ENCODE assay signal across 30 cellular contexts in genomic region chr18:48116873-48117630, GRCh38.
"Had no signal": no experiment of that assay in that cellular context is flagged by ENCODE, and none has a peak within 500 bp of the region (broad histone marks: within the 10 kb centered on the region; RNA-seq: fewer than 3 reads in every experiment).

No MANE protein-coding gene starts in this region.

- H3K27ac Mint-ChIP-seq: activated CD4-positive, alpha-beta memory T cell treated with anti-CD3 and anti-CD28 coated beads, Interleukin-2, amount 10 ng/mL, durations not matched to agents 7 days and 5 days; activated CD4-positive, alpha-beta T cell treated with anti-CD3 and anti-CD28 coated beads for 36 hours; activated CD4-positive, alpha-beta T cell treated with anti-CD3 and anti-CD28 coated beads, Interleukin-2, amount 10 ng/mL, durations not matched to agents 7 days and 5 days; activated naive CD4-positive, alpha-beta T cell treated with anti-CD3 and anti-CD28 coated beads, Interleukin-2, amount 10 ng/mL, durations not matched to agents 7 days and 5 days; activated naive CD4-positive, alpha-beta T cell treated with anti-CD3 and anti-CD28 coated beads, Interleukin-2, amount 50 U/mL, for 72 hours; activated naive CD8-positive, alpha-beta T cell treated with anti-CD3 and anti-CD28 coated beads, Interleukin-2, amount 10 ng/mL, durations not matched to agents 7 days and 5 days; activated T-cell treated with anti-CD3 and anti-CD28 coated beads, Interleukin-2, amount 50 U/mL, for 24 hours; activated T-cell treated with anti-CD3 and anti-CD28 coated beads, Interleukin-2, amount 50 U/mL, for 72 hours; effector memory CD8-positive, alpha-beta T cell had no signal

- H3K36me3 ChIP-seq: ascending aorta, brain microvascular endothelial cell, esophagus muscularis mucosa, gastrocnemius medialis, heart left ventricle had no signal

- H3K27ac ChIP-seq: ascending aorta, brain microvascular endothelial cell, esophagus muscularis mucosa, foreskin keratinocyte, gastrocnemius medialis, heart left ventricle had no signal

- H3K4me1 Mint-ChIP-seq: activated CD4-positive, alpha-beta memory T cell treated with anti-CD3 and anti-CD28 coated beads, Interleukin-2, amount 10 ng/mL, durations not matched to agents 7 days and 5 days; activated CD4-positive, alpha-beta T cell treated with anti-CD3 and anti-CD28 coated beads for 36 hours; activated CD4-positive, alpha-beta T cell treated with anti-CD3 and anti-CD28 coated beads, Interleukin-2, amount 10 ng/mL, durations not matched to agents 7 days and 5 days; activated naive CD4-positive, alpha-beta T cell treated with anti-CD3 and anti-CD28 coated beads, Interleukin-2, amount 10 ng/mL, durations not matched to agents 7 days and 5 days; activated naive CD8-positive, alpha-beta T cell treated with anti-CD3 and anti-CD28 coated beads, Interleukin-2, amount 10 ng/mL, durations not matched to agents 7 days and 5 days had no signal

- H3K9me3 ChIP-seq: ascending aorta, esophagus muscularis mucosa, gastrocnemius medialis, heart left ventricle had no signal

- H3K4me3 ChIP-seq: ascending aorta, esophagus muscularis mucosa, gastrocnemius medialis, heart left ventricle had no signal

- H3K9me3 Mint-ChIP-seq: activated CD4-positive, alpha-beta memory T cell treated with anti-CD3 and anti-CD28 coated beads, Interleukin-2, amount 10 ng/mL, durations not matched to agents 7 days and 5 days; activated CD4-positive, alpha-beta T cell treated with anti-CD3 and anti-CD28 coated beads, Interleukin-2, amount 10 ng/mL, durations not matched to agents 7 days and 5 days; activated naive CD4-positive, alpha-beta T cell treated with anti-CD3 and anti-CD28 coated beads, Interleukin-2, amount 10 ng/mL, durations not matched to agents 7 days and 5 days; activated naive CD4-positive, alpha-beta T cell treated with anti-CD3 and anti-CD28 coated beads, Interleukin-2, amount 50 U/mL, for 72 hours; activated naive CD8-positive, alpha-beta T cell treated with anti-CD3 and anti-CD28 coated beads, Interleukin-2, amount 10 ng/mL, durations not matched to agents 7 days and 5 days; activated T-cell treated with anti-CD3 and anti-CD28 coated beads, Interleukin-2, amount 50 U/mL, for 24 hours; activated T-cell treated with anti-CD3 and anti-CD28 coated beads, Interleukin-2, amount 50 U/mL, for 72 hours; effector memory CD8-positive, alpha-beta T cell had no signal

- H3K4me3 Mint-ChIP-seq: activated CD4-positive, alpha-beta memory T cell treated with anti-CD3 and anti-CD28 coated beads, Interleukin-2, amount 10 ng/mL, durations not matched to agents 7 days and 5 days; activated CD4-positive, alpha-beta T cell treated with anti-CD3 and anti-CD28 coated beads for 36 hours; activated CD4-positive, alpha-beta T cell treated with anti-CD3 and anti-CD28 coated beads, Interleukin-2, amount 10 ng/mL, durations not matched to agents 7 days and 5 days; activated naive CD4-positive, alpha-beta T cell treated with anti-CD3 and anti-CD28 coated beads, Interleukin-2, amount 10 ng/mL, durations not matched to agents 7 days and 5 days; activated naive CD8-positive, alpha-beta T cell treated with anti-CD3 and anti-CD28 coated beads, Interleukin-2, amount 10 ng/mL, durations not matched to agents 7 days and 5 days; activated T-cell treated with anti-CD3 and anti-CD28 coated beads, Interleukin-2, amount 50 U/mL, for 24 hours; activated T-cell treated with anti-CD3 and anti-CD28 coated beads, Interleukin-2, amount 50 U/mL, for 72 hours; effector memory CD8-positive, alpha-beta T cell had no signal

- H3K36me3 Mint-ChIP-seq: activated naive CD4-positive, alpha-beta T cell treated with anti-CD3 and anti-CD28 coated beads, Interleukin-2, amount 10 ng/mL, durations not matched to agents 7 days and 5 days; activated naive CD4-positive, alpha-beta T cell treated with anti-CD3 and anti-CD28 coated beads, Interleukin-2, amount 50 U/mL, for 72 hours; activated naive CD8-positive, alpha-beta T cell treated with anti-CD3 and anti-CD28 coated beads, Interleukin-2, amount 10 ng/mL, durations not matched to agents 7 days and 5 days had no signal

- ATAC-seq: activated CD4-positive, alpha-beta T cell treated with anti-CD3 and anti-CD28 coated beads for 36 hours; activated naive CD4-positive, alpha-beta T cell treated with anti-CD3 and anti-CD28 coated beads, Interleukin-2, amount 50 U/mL, for 72 hours; activated T-cell treated with anti-CD3 and anti-CD28 coated beads, Interleukin-2, amount 50 U/mL, for 72 hours; effector memory CD8-positive, alpha-beta T cell; foreskin keratinocyte; gastrocnemius medialis; heart left ventricle had no signal

- DNase-seq: activated CD4-positive, alpha-beta memory T cell treated with anti-CD3 and anti-CD28 coated beads, Interleukin-2, amount 10 ng/mL, durations not matched to agents 7 days and 5 days; activated CD4-positive, alpha-beta T cell treated with anti-CD3 and anti-CD28 coated beads for 36 hours; activated CD4-positive, alpha-beta T cell treated with anti-CD3 and anti-CD28 coated beads, Interleukin-2, amount 10 ng/mL, durations not matched to agents 7 days and 5 days; activated CD4-positive, alpha-beta T cell treated with anti-CD3 and anti-CD28 coated beads, Interleukin-2, amount 50 U/mL, for 4 hours; activated CD4-positive, CD25-positive, alpha-beta regulatory T cell; activated CD4-positive, CD25-positive, alpha-beta regulatory T cell treated with anti-CD3 and anti-CD28 coated beads, Interleukin-2, amount 50 U/mL, for 72 hours; activated CD8-positive, alpha-beta memory T cell treated with anti-CD3 and anti-CD28 coated beads, Interleukin-2, amount 50 U/mL, for 48 hours; activated gamma-delta T cell; activated naive CD4-positive, alpha-beta T cell; activated naive CD4-positive, alpha-beta T cell treated with anti-CD3 and anti-CD28 coated beads, Interleukin-2, amount 10 ng/mL, durations not matched to agents 7 days and 5 days; activated naive CD8-positive, alpha-beta T cell treated with anti-CD3 and anti-CD28 coated beads, Interleukin-2, amount 10 ng/mL, durations not matched to agents 7 days and 5 days; activated T-cell treated with anti-CD3 and anti-CD28 coated beads for 4 hours; activated T-cell treated with anti-CD3 and anti-CD28 coated beads, Interleukin-2, amount 50 U/mL, for 24 hours; activated T-cell treated with anti-CD3 and anti-CD28 coated beads, Interleukin-2, amount 50 U/mL, for 72 hours; brain microvascular endothelial cell; caudate nucleus; cortex of kidney; dermis blood vessel endothelial cell; effector CD4-positive, alpha-beta T cell; effector memory CD8-positive, alpha-beta T cell; erythroblast; foreskin keratinocyte; gastrocnemius medialis; glutamatergic neuron; heart left ventricle; T-helper 1 cell; T-helper 2 cell had no signal

- H3K4me1 ChIP-seq: ascending aorta, esophagus muscularis mucosa, gastrocnemius medialis, heart left ventricle had no signal

- H3K27me3 ChIP-seq: ascending aorta, brain microvascular endothelial cell, esophagus muscularis mucosa, foreskin keratinocyte, gastrocnemius medialis, heart left ventricle had no signal
